Comparison of ENCODE assay signal across 8 cellular contexts in the genomic region with DNA sequence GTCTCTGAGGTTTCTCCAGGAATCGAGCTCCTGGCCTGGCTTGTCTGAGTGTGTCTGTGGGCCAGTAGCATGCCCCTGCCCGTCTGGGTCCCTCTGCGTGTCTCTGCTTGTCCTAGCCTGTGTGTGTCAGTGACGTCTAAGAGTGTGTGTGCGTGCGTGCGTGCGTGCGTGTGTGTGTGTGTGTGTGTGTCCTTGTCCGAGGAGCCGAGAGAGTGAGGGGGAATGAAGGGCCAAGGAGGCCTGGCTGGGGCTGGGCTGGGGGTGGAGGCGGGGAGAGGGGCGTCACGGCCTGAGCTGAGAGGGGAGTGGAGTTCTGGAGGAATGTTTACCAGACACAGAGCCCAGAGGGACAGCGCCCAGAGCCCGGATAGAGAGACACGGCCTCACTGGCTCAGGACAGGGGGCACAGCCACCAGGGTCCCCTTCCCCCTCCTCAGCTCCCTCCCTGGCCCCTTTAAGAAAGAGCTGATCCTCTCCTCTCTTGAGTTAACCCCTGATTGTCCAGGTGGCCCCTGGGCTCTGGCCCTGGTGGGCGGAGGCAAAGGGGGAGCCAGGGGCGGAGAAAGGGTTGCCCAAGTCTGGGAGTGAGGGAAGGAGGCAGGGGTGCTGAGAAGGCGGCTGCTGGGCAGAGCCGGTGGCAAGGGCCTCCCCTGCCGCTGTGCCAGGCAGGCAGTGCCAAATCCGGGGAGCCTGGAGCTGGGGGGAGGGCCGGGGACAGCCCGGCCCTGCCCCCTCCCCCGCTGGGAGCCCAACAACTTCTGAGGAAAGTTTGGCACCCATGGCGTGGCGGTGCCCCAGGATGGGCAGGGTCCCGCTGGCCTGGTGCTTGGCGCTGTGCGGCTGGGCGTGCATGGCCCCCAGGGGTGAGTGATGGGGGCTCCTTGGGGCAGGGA. TPM values are rescaled to one million over a fixed set of nuclear protein-coding genes. Genes with fewer than 3 reads are reported as not detected.
DNase-seq lines count a peak whose midpoint lies in the region; ATAC-seq and TF ChIP-seq lines count a peak whose summit lies in the region.

AXL (plus strand) TSS at position 609 of the 893 bp plus-strand sequence; CDS start at position 779, 170 bp downstream.

- peak within 1 kb of the TSS; percentile 85 for H3K4me2 ChIP-seq in osteoblast (ENCODE audit: insufficient read depth, low read length)

- no peaks in the 10 kb centered on the region for H3K27me3 ChIP-seq in osteoblast (ENCODE audit: insufficient read depth, low read length)

- H3K79me2 ChIP-seq in osteoblast (ENCODE audit: insufficient read depth, low read length) = peaks cover 40% of the 10 kb centered on the region

- peak within 1 kb of the TSS; percentile 68 for H3K27ac Mint-ChIP-seq in WTC11
- peak within 1 kb of the TSS in 5 of 10 donors; percentile 41 to 81 (median 49) for H3K27ac Mint-ChIP-seq in naive thymus-derived CD8-positive, alpha-beta T cell

- intact Hi-C loops in Right ventricle myocardium inferior (cut with DNase I) = no loop called here

- TF ChIP-seq CTCF in WTC11 (IDR thresholded peaks at IDR 0.05) (no peak), osteoblast (IDR thresholded peaks at IDR 0.05; ENCODE audit: extremely low read depth, low read depth, low read length) (no peak)

- ATAC-seq in WTC11 (peak; percentile 82), Right ventricle myocardium inferior (peak; percentile 81), GM19397 (IDR thresholded peaks at IDR 0.05; ENCODE audit: unreplicated experiment) (no peak)
- ATAC-seq in naive thymus-derived CD8-positive, alpha-beta T cell = no peak

- H4K20me1 ChIP-seq in osteoblast (ENCODE audit: insufficient read depth, low read length) = no peaks in the 10 kb centered on the region

- H3K4me3 ChIP-seq in osteoblast (ENCODE audit: insufficient read depth, low read length) = peak within 1 kb of the TSS; percentile 93

- peaks cover 29% of the 10 kb centered on the region for H3K36me3 ChIP-seq in osteoblast (ENCODE audit: insufficient read depth, low read length)

- no peaks in the 10 kb centered on the region for H3K9me3 Mint-ChIP-seq in WTC11
- no peaks in the 10 kb centered on the region for H3K9me3 Mint-ChIP-seq in naive thymus-derived CD8-positive, alpha-beta T cell

- H3K4me1 ChIP-seq in osteoblast (ENCODE audit: insufficient read depth, low read length) = peaks cover 45% of the 10 kb centered on the region

- CTCF ChIA-PET in WTC11 (lab: Charles Lee) = interaction anchor here (1.0 to 4.2 kb wide), 9 partner anchors 15 to 584 kb away, joined by 3 to 24 read pairs (median 4); partner anchors contain the start of gene EGLN2

- peak within 1 kb of the TSS; percentile 90 for H3K27ac ChIP-seq in osteoblast (ENCODE audit: low read depth, low read length)

- H3K4me3 Mint-ChIP-seq in WTC11 = peak within 1 kb of the TSS; percentile 78
- no peak within 1 kb of the TSS for H3K4me3 Mint-ChIP-seq in naive thymus-derived CD8-positive, alpha-beta T cell

- peaks cover 44% of the 10 kb centered on the region for H3K4me1 Mint-ChIP-seq in WTC11
- peaks cover 2 to 19% (median 9%) of the 10 kb centered on the region in 4 donors for H3K4me1 Mint-ChIP-seq in naive thymus-derived CD8-positive, alpha-beta T cell

- POLR2A ChIA-PET in WTC11 (lab: Charles Lee) = interaction anchor here (1.0 to 2.1 kb wide), 3 partner anchors 26 to 45 kb away, joined by 3 to 24 read pairs (median 6); partner anchors contain the start of genes CYP2S1 and HNRNPUL1
- POLR2A ChIA-PET in naive thymus-derived CD8-positive, alpha-beta T cell (lab: Charles Lee) = no interaction called here

- H2AFZ ChIP-seq in osteoblast (ENCODE audit: low read length) = peak within 1 kb of the TSS; percentile 46

- no peaks in the 10 kb centered on the region; the same call in 1 of the 2 replicates for H3K27me3 Mint-ChIP-seq in WTC11 (ENCODE audit: low read depth)
- peaks cover 13 to 64% (median 36%) of the 10 kb centered on the region in 5 donors for H3K27me3 Mint-ChIP-seq in naive thymus-derived CD8-positive, alpha-beta T cell

- H3K36me3 Mint-ChIP-seq in WTC11 = peaks cover 9% of the 10 kb centered on the region
- H3K36me3 Mint-ChIP-seq in naive thymus-derived CD8-positive, alpha-beta T cell = peaks cover 0 to 2% (median 0%) of the 10 kb centered on the region in 3 donors

- no peaks in the 10 kb centered on the region for H3K9me3 ChIP-seq in osteoblast (ENCODE audit: low read depth, low read length)

- DNase-seq in GM04503 (ENCODE audit: low read depth) (peak; percentile 73), WTC11 (ENCODE audit: low spot score) (peak; percentile 82), Right ventricle myocardium inferior (ENCODE audit: missing footprints) (peak; percentile 90), osteoblast (ENCODE audit: insufficient read length, low spot score, missing footprints) (peak; percentile 94), NCI-H1092 treated with DMSO at 0.1 percent for 48 hours (lab: John Stamatoyannopoulos, UW) (no peak)
- no peak for DNase-seq in naive thymus-derived CD8-positive, alpha-beta T cell
- DNase-seq in stimulated activated CD4-positive, alpha-beta T cell treated with anti-CD3 and anti-CD28 coated beads, Interleukin-4, amount 100 ng/mL, for 24 hours = no peak

TF ChIP-seq in WTC11, 78 proteins besides CTCF, POLR2A, EP300 and RAD21 (continues in another document):
- TF ChIP-seq, protein P1, sequence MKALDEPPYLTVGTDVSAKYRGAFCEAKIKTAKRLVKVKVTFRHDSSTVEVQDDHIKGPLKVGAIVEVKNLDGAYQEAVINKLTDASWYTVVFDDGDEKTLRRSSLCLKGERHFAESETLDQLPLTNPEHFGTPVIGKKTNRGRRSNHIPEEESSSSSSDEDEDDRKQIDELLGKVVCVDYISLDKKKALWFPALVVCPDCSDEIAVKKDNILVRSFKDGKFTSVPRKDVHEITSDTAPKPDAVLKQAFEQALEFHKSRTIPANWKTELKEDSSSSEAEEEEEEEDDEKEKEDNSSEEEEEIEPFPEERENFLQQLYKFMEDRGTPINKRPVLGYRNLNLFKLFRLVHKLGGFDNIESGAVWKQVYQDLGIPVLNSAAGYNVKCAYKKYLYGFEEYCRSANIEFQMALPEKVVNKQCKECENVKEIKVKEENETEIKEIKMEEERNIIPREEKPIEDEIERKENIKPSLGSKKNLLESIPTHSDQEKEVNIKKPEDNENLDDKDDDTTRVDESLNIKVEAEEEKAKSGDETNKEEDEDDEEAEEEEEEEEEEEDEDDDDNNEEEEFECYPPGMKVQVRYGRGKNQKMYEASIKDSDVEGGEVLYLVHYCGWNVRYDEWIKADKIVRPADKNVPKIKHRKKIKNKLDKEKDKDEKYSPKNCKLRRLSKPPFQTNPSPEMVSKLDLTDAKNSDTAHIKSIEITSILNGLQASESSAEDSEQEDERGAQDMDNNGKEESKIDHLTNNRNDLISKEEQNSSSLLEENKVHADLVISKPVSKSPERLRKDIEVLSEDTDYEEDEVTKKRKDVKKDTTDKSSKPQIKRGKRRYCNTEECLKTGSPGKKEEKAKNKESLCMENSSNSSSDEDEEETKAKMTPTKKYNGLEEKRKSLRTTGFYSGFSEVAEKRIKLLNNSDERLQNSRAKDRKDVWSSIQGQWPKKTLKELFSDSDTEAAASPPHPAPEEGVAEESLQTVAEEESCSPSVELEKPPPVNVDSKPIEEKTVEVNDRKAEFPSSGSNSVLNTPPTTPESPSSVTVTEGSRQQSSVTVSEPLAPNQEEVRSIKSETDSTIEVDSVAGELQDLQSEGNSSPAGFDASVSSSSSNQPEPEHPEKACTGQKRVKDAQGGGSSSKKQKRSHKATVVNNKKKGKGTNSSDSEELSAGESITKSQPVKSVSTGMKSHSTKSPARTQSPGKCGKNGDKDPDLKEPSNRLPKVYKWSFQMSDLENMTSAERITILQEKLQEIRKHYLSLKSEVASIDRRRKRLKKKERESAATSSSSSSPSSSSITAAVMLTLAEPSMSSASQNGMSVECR (CRISPR knock-in tag; IDR thresholded peaks at IDR 0.05; ENCODE audit: borderline replicate concordance) = peak; percentile 49; the same call in 1 of the 2 replicates
- TF ChIP-seq PREB (CRISPR knock-in tag; IDR thresholded peaks at IDR 0.05; ENCODE audit: borderline replicate concordance) (no peak), TP53 (CRISPR knock-in tag; IDR thresholded peaks at IDR 0.05) (peak; percentile 76; the same call in 1 of the 2 replicates)

RNA-seq across cellular contexts. Expression of gene AXL, which starts in this region (rescaled TPM):
- total RNA-seq in WTC11 (2021) = 25.0 to 27.3 TPM (median 27.0 TPM) in 3 replicates
- total RNA-seq in Right ventricle myocardium inferior = 19.8 TPM
- total RNA-seq in osteoblast = 355 and 368 TPM in 2 replicates
- not detected for total RNA-seq in naive thymus-derived CD8-positive, alpha-beta T cell
- under 1 TPM in 2 of 3 donors, not detected in 1; 0.11 to 0.21 TPM for polyA plus RNA-seq in naive thymus-derived CD8-positive, alpha-beta T cell

Comparison
In these comparisons a context has a peak if more than half of its experiments do, and no peak if none do; other contexts are left out.
1. RNA of gene AXL (total RNA-seq): 355 to 368 TPM in osteoblast, 25.0 to 27.3 TPM in WTC11 and 19.8 TPM in Right ventricle myocardium inferior (single experiment); not detected in naive thymus-derived CD8-positive, alpha-beta T cell; every median in the first group is over 10 times any median in the second.
2. RNA of gene AXL (total RNA-seq): 355 to 368 TPM in osteoblast; 25.0 to 27.3 TPM in WTC11 and 19.8 TPM in Right ventricle myocardium inferior (single experiment); every median in the first group is over 10 times any median in the second.
3. DNase-seq: peak in GM04503 (single experiment), WTC11 (single experiment), Right ventricle myocardium inferior (single experiment) and osteoblast (single experiment); none in NCI-H1092 treated with DMSO at 0.1 percent for 48 hours (single experiment), naive thymus-derived CD8-positive, alpha-beta T cell (0 of 10) and stimulated activated CD4-positive, alpha-beta T cell treated with anti-CD3 and anti-CD28 coated beads, Interleukin-4, amount 100 ng/mL, for 24 hours (single experiment).
4. ATAC-seq: peak in WTC11 (single experiment) and Right ventricle myocardium inferior (single experiment); none in naive thymus-derived CD8-positive, alpha-beta T cell (0 of 2) and GM19397 (single experiment).